10 cellular contexts compared by ENCODE assay signal in genomic region chr11:10893713-10894112, GRCh38. TPM values are rescaled to one million over a fixed set of nuclear protein-coding genes. Genes with fewer than 3 reads are reported as not detected.
A peak's percentile ranks its signal among the peaks of the same experiment; 100 is the strongest.
DNase-seq lines count a peak whose midpoint lies in the region; ATAC-seq and TF ChIP-seq lines count a peak whose summit lies in the region.
"Had no signal": no experiment of that assay in that cellular context is flagged by ENCODE, and none has a peak within 500 bp of the region (broad histone marks: within the 10 kb centered on the region; RNA-seq: fewer than 3 reads in every experiment).

No MANE protein-coding gene starts in this region.

- ATAC-seq in GM18511 (IDR thresholded peaks at IDR 0.05; ENCODE audit: unreplicated experiment) = no peak
- no peak for ATAC-seq in effector memory CD8-positive, alpha-beta T cell (replicated peaks)

- DNase-seq in CD14-positive monocyte (ENCODE audit: low spot score) (no peak), SJSA1 (ENCODE audit: low read depth in 1 of 2, low spot score in 2 of 2) (peak; percentile 50 to 70), fibroblast of villous mesenchyme (ENCODE audit: low read depth) (peak; percentile 87), osteocyte (ENCODE audit: extremely low spot score, unreplicated experiment) (no peak), cerebellar cortex (ENCODE audit: low spot score) (no peak)
- no peak for DNase-seq in activated CD4-positive, alpha-beta T cell treated with anti-CD3 and anti-CD28 coated beads, Interleukin-2, amount 50 U/mL, for 4 hours
- no peak for DNase-seq in effector memory CD8-positive, alpha-beta T cell
- DNase-seq: activated CD8-positive, alpha-beta memory T cell treated with anti-CD3 and anti-CD28 coated beads, Interleukin-2, amount 50 U/mL, for 4 hours; NCI-H226 had no signal

- peaks cover under 1 to 6% (median 2%) of the 10 kb centered on the region in 3 donors for H3K27me3 Mint-ChIP-seq in CD14-positive monocyte (ENCODE audit: low read depth in 3 of 3)
- no peaks in the 10 kb centered on the region for H3K27me3 Mint-ChIP-seq in osteocyte (ENCODE audit: unreplicated experiment)
- H3K27me3 Mint-ChIP-seq in effector memory CD8-positive, alpha-beta T cell = peaks cover 0 to 26% of the 10 kb centered on the region in 2 donors

- H3K27me3 ChIP-seq in SJSA1 (replicated peaks) = no peaks in the 10 kb centered on the region

- H3K36me3 Mint-ChIP-seq in CD14-positive monocyte (peaks cover 12 to 14% of the 10 kb centered on the region in 2 donors), osteocyte (ENCODE audit: unreplicated experiment) (peaks cover 8% of the 10 kb centered on the region)
- H3K36me3 Mint-ChIP-seq in effector memory CD8-positive, alpha-beta T cell (ENCODE audit: insufficient read depth) = no peaks in the 10 kb centered on the region

- H3K9me3 Mint-ChIP-seq in CD14-positive monocyte (peaks cover 6 to 24% (median 19%) of the 10 kb centered on the region in 7 donors), osteocyte (ENCODE audit: unreplicated experiment) (peaks cover 9% of the 10 kb centered on the region)
- no peaks in the 10 kb centered on the region for H3K9me3 Mint-ChIP-seq in effector memory CD8-positive, alpha-beta T cell

- H3K4me1 ChIP-seq in SJSA1 (replicated peaks) = peaks cover 21% of the 10 kb centered on the region

- H3K4me1 Mint-ChIP-seq in CD14-positive monocyte (peaks cover 27% of the 10 kb centered on the region), osteocyte (ENCODE audit: unreplicated experiment) (peaks cover 23% of the 10 kb centered on the region)
- H3K4me1 Mint-ChIP-seq in effector memory CD8-positive, alpha-beta T cell (ENCODE audit: low read depth in 2 of 2) = peaks cover 0 to 3% of the 10 kb centered on the region in 2 donors

- TF ChIP-seq CTCF in CD14-positive monocyte (IDR thresholded peaks at IDR 0.05) = no peak
- peak; percentile 44 for TF ChIP-seq CTCF in fibroblast of villous mesenchyme (IDR thresholded peaks at IDR 0.05; ENCODE audit: insufficient read depth, low read depth, low read length)
- peak; percentile 42 for TF ChIP-seq CTCF in osteocyte (IDR thresholded peaks at IDR 0.05)

- H3K27ac Mint-ChIP-seq in CD14-positive monocyte (peak overlapping the region in 4 of 7 donors; percentile 3 to 58 (median 51)), osteocyte (ENCODE audit: unreplicated experiment) (peak overlapping the region; percentile 74)
- H3K27ac Mint-ChIP-seq in effector memory CD8-positive, alpha-beta T cell = no peak overlapping the region

- H3K4me3 ChIP-seq in SJSA1 (no peak overlapping the region), fibroblast of villous mesenchyme (ENCODE audit: low read depth, low read length) (no peak overlapping the region)

- peak overlapping the region; percentile 35 for H3K27ac ChIP-seq in SJSA1

- intact Hi-C loops in CD14-positive monocyte (cut with micrococcal nuclease) = no loop called here

- no peaks in the 10 kb centered on the region for H3K36me3 ChIP-seq in SJSA1

- H3K4me3 Mint-ChIP-seq in CD14-positive monocyte (no peak overlapping the region), osteocyte (ENCODE audit: unreplicated experiment) (no peak overlapping the region)
- H3K4me3 Mint-ChIP-seq in effector memory CD8-positive, alpha-beta T cell = no peak overlapping the region

- no peaks in the 10 kb centered on the region for H3K9me3 ChIP-seq in SJSA1 (replicated peaks)

RNA-seq across cellular contexts. Expression of gene ZBED5, which starts 35.9 kb away (rescaled TPM):
- polyA plus RNA-seq in CD14-positive monocyte = 10 to 100 TPM in 1 of 2 donors, 1 to 10 TPM in 1; 8.1 to 10.3 TPM
- 22.7 and 29.5 TPM in 2 replicates for total RNA-seq in SJSA1 (2014; rRNA removed; shearing (Covaris generic))
- total RNA-seq in fibroblast of villous mesenchyme = 22.5 and 31.1 TPM in 2 replicates
- total RNA-seq in osteocyte = 48.0 and 48.6 TPM in 2 replicates

Comparison
In these comparisons a context has a peak if more than half of its experiments do, and no peak if none do; other contexts are left out.
1. DNase-seq: peak in SJSA1 (2 of 2) and fibroblast of villous mesenchyme (single experiment); none in CD14-positive monocyte (single experiment), osteocyte (single experiment), activated CD4-positive, alpha-beta T cell treated with anti-CD3 and anti-CD28 coated beads, Interleukin-2, amount 50 U/mL, for 4 hours (0 of 2), cerebellar cortex (single experiment) and effector memory CD8-positive, alpha-beta T cell (0 of 3).
2. H3K27ac Mint-ChIP-seq: peak in CD14-positive monocyte (4 of 7) and osteocyte (single experiment); none in effector memory CD8-positive, alpha-beta T cell (0 of 2).